In the genomic region with DNA sequence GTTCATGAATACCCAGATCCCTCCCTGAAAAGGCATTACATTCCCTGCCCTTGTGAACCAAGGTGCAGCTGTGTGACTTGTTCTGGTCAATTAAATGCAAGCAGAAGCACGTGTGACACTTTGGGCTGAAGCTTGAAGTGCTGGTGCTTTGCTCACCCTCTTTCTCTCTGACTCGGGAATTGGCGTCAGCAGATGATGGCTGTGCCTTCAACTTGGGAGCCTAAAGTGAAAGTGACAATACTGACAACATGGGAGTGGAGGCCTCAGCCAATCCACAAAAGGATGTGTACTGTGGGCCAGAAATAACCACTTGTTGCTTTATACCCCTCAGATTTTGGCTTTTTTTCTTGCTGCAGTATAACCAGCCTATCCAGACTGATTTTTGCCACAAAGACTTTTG, we compare ENCODE assay signal across 1 cellular context.
TF ChIP-seq lines count a peak whose summit lies in the region.

No MANE protein-coding gene starts in this region.

TF ChIP-seq in GM12878, 131 proteins besides CTCF, POLR2A, EP300 and RAD21 (continued from another document):
- TF ChIP-seq MEF2A (IDR thresholded peaks at IDR 0.05; ENCODE audit: insufficient read depth, low read depth, low read length), result no peak
- TF ChIP-seq, protein P1, sequence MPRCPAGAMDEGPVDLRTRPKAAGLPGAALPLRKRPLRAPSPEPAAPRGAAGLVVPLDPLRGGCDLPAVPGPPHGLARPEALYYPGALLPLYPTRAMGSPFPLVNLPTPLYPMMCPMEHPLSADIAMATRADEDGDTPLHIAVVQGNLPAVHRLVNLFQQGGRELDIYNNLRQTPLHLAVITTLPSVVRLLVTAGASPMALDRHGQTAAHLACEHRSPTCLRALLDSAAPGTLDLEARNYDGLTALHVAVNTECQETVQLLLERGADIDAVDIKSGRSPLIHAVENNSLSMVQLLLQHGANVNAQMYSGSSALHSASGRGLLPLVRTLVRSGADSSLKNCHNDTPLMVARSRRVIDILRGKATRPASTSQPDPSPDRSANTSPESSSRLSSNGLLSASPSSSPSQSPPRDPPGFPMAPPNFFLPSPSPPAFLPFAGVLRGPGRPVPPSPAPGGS (IDR thresholded peaks at IDR 0.05; ENCODE audit: borderline replicate concordance, insufficient read depth, low read depth, low read length, poor library complexity, severe bottlenecking), result no peak
- TF ChIP-seq GABPA (IDR thresholded peaks at IDR 0.05; ENCODE audit: low read depth), result no peak
- no peak for TF ChIP-seq TAF1 (IDR thresholded peaks at IDR 0.05; ENCODE audit: borderline replicate concordance, low read depth, low read length)
